ENCODE assay signal across 33 cellular contexts in the genomic region with DNA sequence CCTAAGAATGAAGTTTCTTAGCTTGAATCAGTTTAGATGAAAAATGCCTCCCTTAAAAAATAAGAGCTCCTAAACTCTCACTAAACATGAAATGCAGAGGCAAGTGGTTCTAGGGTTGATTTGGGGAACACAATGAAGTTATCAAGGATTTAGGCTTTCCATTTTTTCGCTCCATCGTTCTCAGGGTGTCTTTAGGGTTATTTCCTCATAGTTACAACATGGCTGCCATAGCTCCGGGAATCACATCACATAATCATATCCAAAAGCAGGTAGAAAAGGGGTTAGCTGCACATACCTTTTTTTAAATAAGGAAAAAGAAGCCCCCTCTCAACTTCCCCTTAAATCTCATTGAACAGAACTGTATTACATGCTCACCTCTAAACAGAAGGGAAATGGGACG. TPM values are rescaled to one million over a fixed set of nuclear protein-coding genes. Genes with fewer than 3 reads are reported as not detected.
"Had no signal": no experiment of that assay in that cellular context is flagged by ENCODE, and none has a peak within 500 bp of the region (broad histone marks: within the 10 kb centered on the region; RNA-seq: fewer than 3 reads in every experiment).

No MANE protein-coding gene starts in this region.

- H3K4me2 ChIP-seq: neural progenitor cell, smooth muscle cell had no signal

- H3K9me3 ChIP-seq: ovary, psoas muscle, suprapubic skin, testis, tibial artery, transverse colon, upper lobe of right lung, uterus had no signal

- H2AFZ ChIP-seq: neural progenitor cell, parathyroid adenoma had no signal

- H3K4me1 ChIP-seq: neural progenitor cell, parathyroid adenoma, psoas muscle, uterus had no signal

- DNase-seq: natural killer cell; occipital lobe; ovary; posterior cingulate gyrus; psoas muscle; right cardiac atrium; spleen; stimulated activated CD4-positive, alpha-beta T cell treated with anti-CD3 and anti-CD28 coated beads, Interleukin-12 subunit alpha, Interleukin-12 subunit beta, amount 100 ng/mL, for 4 hours; stimulated activated CD4-positive, alpha-beta T cell treated with anti-CD3 and anti-CD28 coated beads, Interleukin-1b, Interleukin-23, amount 100 ng/mL, for 48 hours; stimulated activated CD4-positive, alpha-beta T cell treated with anti-CD3 and anti-CD28 coated beads, Interleukin-4, amount 100 ng/mL, for 1 hour; stimulated activated CD4-positive, alpha-beta T cell treated with anti-CD3 and anti-CD28 coated beads, Interleukin-4, amount 100 ng/mL, for 4 hours; stimulated activated CD8-positive, alpha-beta memory T cell treated with anti-CD3 and anti-CD28 coated beads, Interleukin-4, amount 100 ng/mL, for 48 hours; stimulated activated naive CD4-positive, alpha-beta T cell; stimulated activated naive CD8-positive, alpha-beta T cell treated with anti-CD3 and anti-CD28 coated beads, Interleukin-15, amount 100 ng/mL, for 72 hours; stimulated activated naive CD8-positive, alpha-beta T cell treated with anti-CD3 and anti-CD28 coated beads, Interleukin-15, Interleukin-2, amounts not matched to agents 100 U/mL and 50 U/mL, for 24 hours; substantia nigra; testis; tibial artery; transverse colon; upper lobe of right lung; uterus had no signal

- H3K27me3 ChIP-seq: ovary, suprapubic skin, testis, tibial artery, transverse colon, upper lobe of right lung, uterus had no signal

- H3K27ac ChIP-seq: neural progenitor cell, ovary, parathyroid adenoma, psoas muscle, skin epidermis, spleen, suprapubic skin, testis, tibial artery, transverse colon, upper lobe of right lung, uterus had no signal

- H3K36me3 ChIP-seq: neural progenitor cell, ovary, spleen, suprapubic skin, tibial artery, transverse colon, upper lobe of right lung, uterus had no signal

- H3K79me2 ChIP-seq: parathyroid adenoma had no signal

- ATAC-seq: natural killer cell; psoas muscle; right cardiac atrium; sciatic nerve; stimulated activated memory B cell treated with anti-CD40 and anti-IgM and Interleukin-4, amounts not matched to agents 10 μg/mL and 1 μg/mL and 100 μg/mL, for 72 hours; stimulated activated naive CD8-positive, alpha-beta T cell treated with anti-CD3 and anti-CD28 coated beads, Interleukin-15, amount 100 ng/mL, for 72 hours; stimulated activated naive CD8-positive, alpha-beta T cell treated with anti-CD3 and anti-CD28 coated beads, Interleukin-15, Interleukin-2, amounts not matched to agents 100 U/mL and 50 U/mL, for 24 hours; upper lobe of right lung had no signal

- H3K9ac ChIP-seq: neural progenitor cell, parathyroid adenoma had no signal

- H3K4me3 ChIP-seq: neural progenitor cell, ovary, psoas muscle, skin epidermis, smooth muscle cell, spleen, suprapubic skin, testis, tibial artery, transverse colon, upper lobe of right lung, uterus had no signal

RNA-seq across cellular contexts. Expression of a gene that starts 21.4 kb away (rescaled TPM):
- total RNA-seq: natural killer cell, occipital lobe, osteoblast, progenitor cell of endocrine pancreas, psoas muscle, renal cortical epithelial cell, right cardiac atrium, sciatic nerve, smooth muscle cell, spleen, suprapubic skin had no signal
- polyA plus RNA-seq: neural cell, psoas muscle, right cardiac atrium, smooth muscle cell, spleen, urinary bladder had no signal

RNA-seq across cellular contexts. Expression of a gene that starts 39.4 kb away (rescaled TPM):
- total RNA-seq: natural killer cell, osteoblast, smooth muscle cell, spleen had no signal
- polyA plus RNA-seq: smooth muscle cell had no signal

RNA-seq across cellular contexts. Expression of a gene that starts 43.5 kb away (rescaled TPM):
- total RNA-seq: occipital lobe, osteoblast, psoas muscle, renal cortical epithelial cell, right cardiac atrium, sciatic nerve, smooth muscle cell, spleen, suprapubic skin, upper lobe of right lung, uterus had no signal
- polyA plus RNA-seq: neural cell, right cardiac atrium, smooth muscle cell had no signal
